In the genomic region with DNA sequence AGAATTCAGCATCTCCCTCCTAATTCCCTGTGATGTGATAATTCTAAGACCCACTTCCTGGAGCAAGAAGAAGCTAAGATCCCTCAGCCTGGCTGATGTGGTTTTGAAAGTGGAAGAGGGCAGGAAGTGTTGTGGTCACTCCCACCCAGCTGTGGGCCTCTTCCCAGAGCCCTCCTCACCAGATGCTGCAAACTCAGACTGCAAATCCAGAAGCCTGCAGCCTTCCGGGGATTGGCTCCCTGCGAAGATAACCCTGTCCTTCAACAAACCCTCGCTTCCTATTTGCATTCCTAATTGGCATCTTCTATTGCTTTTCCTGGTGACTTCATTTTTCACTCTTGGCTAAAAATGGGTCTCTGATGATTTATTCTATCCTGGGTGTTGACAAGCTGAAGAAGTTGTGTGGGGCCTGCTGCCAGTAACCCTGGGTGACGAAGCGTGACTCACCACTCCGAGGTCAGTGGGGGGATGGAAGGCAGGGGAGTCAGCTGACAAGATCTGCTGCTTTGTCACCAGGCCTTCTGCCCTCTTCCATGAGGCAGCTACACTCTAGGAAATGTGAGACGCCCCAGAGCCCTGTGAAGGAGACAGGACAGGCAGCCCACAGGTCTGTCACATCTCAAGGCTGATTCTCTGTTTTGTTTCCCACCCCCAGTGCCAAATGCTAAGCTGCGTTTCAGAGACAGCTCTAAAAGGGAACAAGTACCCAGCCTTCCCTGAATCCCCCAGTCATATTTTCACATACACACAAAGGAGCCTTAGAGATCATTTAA, we compare ENCODE assay signal across 8 cellular contexts.
DNase-seq lines count a peak whose midpoint lies in the region; ATAC-seq and TF ChIP-seq lines count a peak whose summit lies in the region.

No MANE protein-coding gene starts in this region.

- peak; percentile 58 for TF ChIP-seq POLR2A in GM19193 (IDR thresholded peaks at IDR 0.05; ENCODE audit: extremely low read depth, insufficient read depth, insufficient read length)

- peaks cover 0 to 1% of the 10 kb centered on the region in 2 donors for H3K9me3 Mint-ChIP-seq in effector memory CD8-positive, alpha-beta T cell

- DNase-seq in AG08396 (ENCODE audit: low spot score), result peak; percentile 82
- peak; percentile 89 to 94 for DNase-seq in NOMO-1 (lab: John Stamatoyannopoulos, UW; ENCODE audit: unreplicated experiment in 2 of 2)
- DNase-seq in activated CD8-positive, alpha-beta memory T cell treated with anti-CD3 and anti-CD28 coated beads for 48 hours (ENCODE audit: low read depth in 2 of 3, low spot score in 2 of 3), result peak; percentile 64 to 85 (median 74)
- peak; percentile 76 to 82 (median 81) for DNase-seq in effector memory CD8-positive, alpha-beta T cell
- DNase-seq in mesenteric fat pad (ENCODE audit: low spot score), result peak; percentile 94
- peak; percentile 81 for DNase-seq in stimulated activated CD8-positive, alpha-beta memory T cell treated with anti-CD3 and anti-CD28 coated beads, Interleukin-12 subunit alpha, Interleukin-12 subunit beta, amount 100 ng/mL, for 4 hours (ENCODE audit: low read depth)

- H3K27me3 Mint-ChIP-seq in effector memory CD8-positive, alpha-beta T cell, result no peaks in the 10 kb centered on the region

- H3K4me3 Mint-ChIP-seq in effector memory CD8-positive, alpha-beta T cell, result peak overlapping the region; percentile 24 to 50

- H3K4me1 Mint-ChIP-seq in effector memory CD8-positive, alpha-beta T cell (ENCODE audit: low read depth in 2 of 2), result peaks cover 24 to 31% of the 10 kb centered on the region in 2 donors

- H3K27ac Mint-ChIP-seq in effector memory CD8-positive, alpha-beta T cell, result peak overlapping the region; percentile 94 to 99

- peak; percentile 42 for ATAC-seq in HG03565 (IDR thresholded peaks at IDR 0.05; ENCODE audit: unreplicated experiment)
- peak; percentile 97 for ATAC-seq in effector memory CD8-positive, alpha-beta T cell (replicated peaks)

- peaks cover 7% of the 10 kb centered on the region for H3K36me3 Mint-ChIP-seq in effector memory CD8-positive, alpha-beta T cell (ENCODE audit: insufficient read depth)

Comparison
In these comparisons a context has a peak if more than half of its experiments do, and no peak if none do; other contexts are left out.
1. Peak in every context shown above with its lines: DNase-seq and ATAC-seq.